1 cellular context compared by ENCODE assay signal in genomic region chr17:78253946-78254672, GRCh38.
A peak's percentile ranks its signal among the peaks of the same experiment; 100 is the strongest.
TF ChIP-seq lines count a peak whose summit lies in the region.

No MANE protein-coding gene starts in this region.

TF ChIP-seq in K562, 482 proteins besides CTCF, POLR2A, EP300 and RAD21 (continued from another document and continues in another):
- TF ChIP-seq, protein P1, sequence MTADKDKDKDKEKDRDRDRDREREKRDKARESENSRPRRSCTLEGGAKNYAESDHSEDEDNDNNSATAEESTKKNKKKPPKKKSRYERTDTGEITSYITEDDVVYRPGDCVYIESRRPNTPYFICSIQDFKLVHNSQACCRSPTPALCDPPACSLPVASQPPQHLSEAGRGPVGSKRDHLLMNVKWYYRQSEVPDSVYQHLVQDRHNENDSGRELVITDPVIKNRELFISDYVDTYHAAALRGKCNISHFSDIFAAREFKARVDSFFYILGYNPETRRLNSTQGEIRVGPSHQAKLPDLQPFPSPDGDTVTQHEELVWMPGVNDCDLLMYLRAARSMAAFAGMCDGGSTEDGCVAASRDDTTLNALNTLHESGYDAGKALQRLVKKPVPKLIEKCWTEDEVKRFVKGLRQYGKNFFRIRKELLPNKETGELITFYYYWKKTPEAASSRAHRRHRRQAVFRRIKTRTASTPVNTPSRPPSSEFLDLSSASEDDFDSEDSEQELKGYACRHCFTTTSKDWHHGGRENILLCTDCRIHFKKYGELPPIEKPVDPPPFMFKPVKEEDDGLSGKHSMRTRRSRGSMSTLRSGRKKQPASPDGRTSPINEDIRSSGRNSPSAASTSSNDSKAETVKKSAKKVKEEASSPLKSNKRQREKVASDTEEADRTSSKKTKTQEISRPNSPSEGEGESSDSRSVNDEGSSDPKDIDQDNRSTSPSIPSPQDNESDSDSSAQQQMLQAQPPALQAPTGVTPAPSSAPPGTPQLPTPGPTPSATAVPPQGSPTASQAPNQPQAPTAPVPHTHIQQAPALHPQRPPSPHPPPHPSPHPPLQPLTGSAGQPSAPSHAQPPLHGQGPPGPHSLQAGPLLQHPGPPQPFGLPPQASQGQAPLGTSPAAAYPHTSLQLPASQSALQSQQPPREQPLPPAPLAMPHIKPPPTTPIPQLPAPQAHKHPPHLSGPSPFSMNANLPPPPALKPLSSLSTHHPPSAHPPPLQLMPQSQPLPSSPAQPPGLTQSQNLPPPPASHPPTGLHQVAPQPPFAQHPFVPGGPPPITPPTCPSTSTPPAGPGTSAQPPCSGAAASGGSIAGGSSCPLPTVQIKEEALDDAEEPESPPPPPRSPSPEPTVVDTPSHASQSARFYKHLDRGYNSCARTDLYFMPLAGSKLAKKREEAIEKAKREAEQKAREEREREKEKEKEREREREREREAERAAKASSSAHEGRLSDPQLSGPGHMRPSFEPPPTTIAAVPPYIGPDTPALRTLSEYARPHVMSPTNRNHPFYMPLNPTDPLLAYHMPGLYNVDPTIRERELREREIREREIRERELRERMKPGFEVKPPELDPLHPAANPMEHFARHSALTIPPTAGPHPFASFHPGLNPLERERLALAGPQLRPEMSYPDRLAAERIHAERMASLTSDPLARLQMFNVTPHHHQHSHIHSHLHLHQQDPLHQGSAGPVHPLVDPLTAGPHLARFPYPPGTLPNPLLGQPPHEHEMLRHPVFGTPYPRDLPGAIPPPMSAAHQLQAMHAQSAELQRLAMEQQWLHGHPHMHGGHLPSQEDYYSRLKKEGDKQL (CRISPR knock-in tag; IDR thresholded peaks at IDR 0.05; ENCODE audit: borderline replicate concordance), result 0 out of 2 replicates have a peak, but pooled peaks have one; percentile 55
- peak; percentile 91 for TF ChIP-seq CXXC5 (CRISPR knock-in tag; IDR thresholded peaks at IDR 0.05)
- peak; percentile 41; the same call in 1 of the 2 replicates for TF ChIP-seq GABPA (tag; conservative IDR thresholded peaks at IDR 0.05; ENCODE audit: low read depth)
- peak in 1 of 2 experiments; percentile 84; a peak in 1 of 4 replicates for TF ChIP-seq SRF (CRISPR knock-in tag; IDR thresholded peaks at IDR 0.05)
- TF ChIP-seq ESRRA (IDR thresholded peaks at IDR 0.05; ENCODE audit: borderline replicate concordance, low read depth), result peak; percentile 97
- TF ChIP-seq SMC3 (conservative IDR thresholded peaks at IDR 0.05; ENCODE audit: insufficient read depth, low read depth, low read length), result no peak
- TF ChIP-seq ZBTB1 (CRISPR knock-in tag; IDR thresholded peaks at IDR 0.05; ENCODE audit: borderline replicate concordance, low read depth), result 0 out of 2 replicates have a peak, but pooled peaks have one; percentile 68
- 0 out of 2 replicates have a peak, but pooled peaks have one; percentile 44 for TF ChIP-seq ZNF263 (CRISPR knock-in tag; IDR thresholded peaks at IDR 0.05; ENCODE audit: borderline replicate concordance)
- TF ChIP-seq, protein P2, sequence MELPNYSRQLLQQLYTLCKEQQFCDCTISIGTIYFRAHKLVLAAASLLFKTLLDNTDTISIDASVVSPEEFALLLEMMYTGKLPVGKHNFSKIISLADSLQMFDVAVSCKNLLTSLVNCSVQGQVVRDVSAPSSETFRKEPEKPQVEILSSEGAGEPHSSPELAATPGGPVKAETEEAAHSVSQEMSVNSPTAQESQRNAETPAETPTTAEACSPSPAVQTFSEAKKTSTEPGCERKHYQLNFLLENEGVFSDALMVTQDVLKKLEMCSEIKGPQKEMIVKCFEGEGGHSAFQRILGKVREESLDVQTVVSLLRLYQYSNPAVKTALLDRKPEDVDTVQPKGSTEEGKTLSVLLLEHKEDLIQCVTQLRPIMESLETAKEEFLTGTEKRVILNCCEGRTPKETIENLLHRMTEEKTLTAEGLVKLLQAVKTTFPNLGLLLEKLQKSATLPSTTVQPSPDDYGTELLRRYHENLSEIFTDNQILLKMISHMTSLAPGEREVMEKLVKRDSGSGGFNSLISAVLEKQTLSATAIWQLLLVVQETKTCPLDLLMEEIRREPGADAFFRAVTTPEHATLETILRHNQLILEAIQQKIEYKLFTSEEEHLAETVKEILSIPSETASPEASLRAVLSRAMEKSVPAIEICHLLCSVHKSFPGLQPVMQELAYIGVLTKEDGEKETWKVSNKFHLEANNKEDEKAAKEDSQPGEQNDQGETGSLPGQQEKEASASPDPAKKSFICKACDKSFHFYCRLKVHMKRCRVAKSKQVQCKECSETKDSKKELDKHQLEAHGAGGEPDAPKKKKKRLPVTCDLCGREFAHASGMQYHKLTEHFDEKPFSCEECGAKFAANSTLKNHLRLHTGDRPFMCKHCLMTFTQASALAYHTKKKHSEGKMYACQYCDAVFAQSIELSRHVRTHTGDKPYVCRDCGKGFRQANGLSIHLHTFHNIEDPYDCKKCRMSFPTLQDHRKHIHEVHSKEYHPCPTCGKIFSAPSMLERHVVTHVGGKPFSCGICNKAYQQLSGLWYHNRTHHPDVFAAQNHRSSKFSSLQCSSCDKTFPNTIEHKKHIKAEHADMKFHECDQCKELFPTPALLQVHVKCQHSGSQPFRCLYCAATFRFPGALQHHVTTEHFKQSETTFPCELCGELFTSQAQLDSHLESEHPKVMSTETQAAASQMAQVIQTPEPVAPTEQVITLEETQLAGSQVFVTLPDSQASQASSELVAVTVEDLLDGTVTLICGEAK (IDR thresholded peaks at IDR 0.05), result peak; percentile 56
- TF ChIP-seq, protein P2 (CRISPR knock-in tag; IDR thresholded peaks at IDR 0.05), result no peak
- 0 out of 2 replicates have a peak, but pooled peaks have one; percentile 46 for TF ChIP-seq ZEB2 (IDR thresholded peaks at IDR 0.05)
- TF ChIP-seq BRD4 (IDR thresholded peaks at IDR 0.05), result 0 out of 2 replicates have a peak, but pooled peaks have one; percentile 62
- TF ChIP-seq EGR1 (conservative IDR thresholded peaks at IDR 0.05), result peak; percentile 63
- peak; percentile 69; the same call in 1 of the 2 replicates for TF ChIP-seq RB1 (IDR thresholded peaks at IDR 0.05; ENCODE audit: low read depth)
- TF ChIP-seq ZBTB9 (CRISPR knock-in tag; IDR thresholded peaks at IDR 0.05), result peak; percentile 85; the same call in 1 of the 2 replicates
- no peak for TF ChIP-seq TBL1XR1 (IDR thresholded peaks at IDR 0.05; ENCODE audit: low read length in 2 of 2)
- TF ChIP-seq, protein P3, sequence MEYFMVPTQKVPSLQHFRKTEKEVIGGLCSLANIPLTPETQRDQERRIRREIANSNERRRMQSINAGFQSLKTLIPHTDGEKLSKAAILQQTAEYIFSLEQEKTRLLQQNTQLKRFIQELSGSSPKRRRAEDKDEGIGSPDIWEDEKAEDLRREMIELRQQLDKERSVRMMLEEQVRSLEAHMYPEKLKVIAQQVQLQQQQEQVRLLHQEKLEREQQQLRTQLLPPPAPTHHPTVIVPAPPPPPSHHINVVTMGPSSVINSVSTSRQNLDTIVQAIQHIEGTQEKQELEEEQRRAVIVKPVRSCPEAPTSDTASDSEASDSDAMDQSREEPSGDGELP (CRISPR knock-in tag; IDR thresholded peaks at IDR 0.05; ENCODE audit: borderline replicate concordance), result peak; percentile 66
- TF ChIP-seq ELF1 (tag; IDR thresholded peaks at IDR 0.05), result peak; percentile 17; the same call in 1 of the 2 replicates
- TF ChIP-seq SMAD4 (CRISPR knock-in tag; conservative IDR thresholded peaks at IDR 0.05), result peak; percentile 60; the same call in 1 of the 2 replicates
- TF ChIP-seq ATF7 (IDR thresholded peaks at IDR 0.05), result peak; percentile 36; the same call in 1 of the 2 replicates
- TF ChIP-seq YY1 (IDR thresholded peaks at IDR 0.05; ENCODE audit: borderline replicate concordance in 1 of 3, control insufficient read depth in 1 of 3, extremely low read depth in 1 of 3, insufficient read depth in 3 of 3, insufficient read length in 1 of 3, insufficient replicate concordance in 2 of 3, low read depth in 1 of 3, low read length in 2 of 3), result peak in 2 of 3 experiments; percentile 60 to 67
- peak; percentile 50; the same call in 1 of the 2 replicates for TF ChIP-seq SIN3B (IDR thresholded peaks at IDR 0.05; ENCODE audit: low read depth)
- TF ChIP-seq TRIM25 (IDR thresholded peaks at IDR 0.05; ENCODE audit: borderline replicate concordance), result no peak
- TF ChIP-seq ATF4 (CRISPR knock-in tag; IDR thresholded peaks at IDR 0.05), result peak; percentile 57; the same call in 1 of the 2 replicates
- peak; percentile 40 for TF ChIP-seq SAP30 (IDR thresholded peaks at IDR 0.05; ENCODE audit: borderline replicate concordance, insufficient read depth, low read depth, low read length, poor library complexity, severe bottlenecking)
- no peak for TF ChIP-seq TEAD4 (IDR thresholded peaks at IDR 0.05; ENCODE audit: low read length)
- 0 out of 2 replicates have a peak, but pooled peaks have one; percentile 24 for TF ChIP-seq TEAD4 (CRISPR knock-in tag; IDR thresholded peaks at IDR 0.05; ENCODE audit: borderline replicate concordance)
- no peak for TF ChIP-seq NR4A1 (CRISPR knock-in tag; IDR thresholded peaks at IDR 0.05)
- 0 out of 2 replicates have a peak, but pooled peaks have one; percentile 42 for TF ChIP-seq NR4A1 (tag; IDR thresholded peaks at IDR 0.05)
- TF ChIP-seq SRSF3 (IDR thresholded peaks at IDR 0.05; ENCODE audit: insufficient read depth, low read length), result peak; percentile 66; the same call in 1 of the 2 replicates
- TF ChIP-seq TCF7L2 (IDR thresholded peaks at IDR 0.05; ENCODE audit: low read depth, low read length), result no peak
- TF ChIP-seq CREM (IDR thresholded peaks at IDR 0.05; ENCODE audit: low read depth), result peak; percentile 91
- 0 out of 2 replicates have a peak, but pooled peaks have one; percentile 16 for TF ChIP-seq ZNF449 (CRISPR knock-in tag; IDR thresholded peaks at IDR 0.05)
- TF ChIP-seq CC2D1A (IDR thresholded peaks at IDR 0.05), result no peak
- TF ChIP-seq ZNF311 (CRISPR knock-in tag; IDR thresholded peaks at IDR 0.05), result 0 out of 2 replicates have a peak, but pooled peaks have one; percentile 41
- no peak for TF ChIP-seq NR2C1 (IDR thresholded peaks at IDR 0.05)
- peak; percentile 75 for TF ChIP-seq NR2C1 (tag; IDR thresholded peaks at IDR 0.05)
- 0 out of 2 replicates have a peak, but pooled peaks have one; percentile 28 for TF ChIP-seq BHLHE40 (IDR thresholded peaks at IDR 0.05; ENCODE audit: low read length)
- peak; percentile 47 for TF ChIP-seq RBM22 (IDR thresholded peaks at IDR 0.05; ENCODE audit: low read depth, low read length, poor library complexity, severe bottlenecking)
- TF ChIP-seq NRF1 (conservative IDR thresholded peaks at IDR 0.05 in 1 of 2, IDR thresholded peaks at IDR 0.05 in 1 of 2), result peak; percentile 88 to 90
